ENCODE assay signal across 8 cellular contexts in the genomic region with DNA sequence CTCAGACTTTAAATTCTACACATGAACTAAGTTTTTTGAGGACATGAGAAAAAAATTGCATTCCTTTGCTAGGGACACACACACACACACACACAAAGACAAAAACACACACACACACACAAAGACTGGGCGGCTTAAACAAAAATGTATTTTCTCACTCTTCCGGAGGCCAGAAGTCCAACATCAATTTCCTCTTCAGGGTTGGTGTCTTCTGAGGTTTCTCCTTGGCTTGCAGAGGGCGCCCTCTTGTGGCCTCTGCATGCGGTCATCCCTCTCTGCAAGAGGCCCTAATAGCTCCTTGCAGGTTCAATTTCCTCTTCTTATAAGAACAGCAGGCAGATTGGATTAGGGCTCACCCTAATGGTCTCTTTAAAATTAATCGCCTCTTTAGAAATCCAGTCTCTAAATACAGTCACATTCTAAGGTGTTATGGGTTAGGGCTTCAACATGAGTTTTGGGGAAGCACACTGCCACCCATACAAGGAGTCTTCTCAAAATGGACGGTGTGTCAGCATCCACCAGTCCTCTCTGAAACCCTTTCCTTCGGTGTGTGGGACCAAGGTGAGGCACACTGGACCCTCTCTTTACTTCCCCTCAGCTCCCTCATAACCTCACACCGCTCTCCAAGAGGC.
DNase-seq lines count a peak whose midpoint lies in the region; ATAC-seq, FAIRE-seq and TF ChIP-seq lines count a peak whose summit lies in the region.

No MANE protein-coding gene starts in this region.

- peak overlapping the region; percentile 43 for H3K4me3 Mint-ChIP-seq in endodermal cell

- H3K4me1 Mint-ChIP-seq in endodermal cell = peaks cover 12% of the 10 kb centered on the region

- H3K27me3 ChIP-seq in endodermal cell (ENCODE audit: control insufficient read depth, insufficient read depth, low read length, poor library complexity, severe bottlenecking) = peaks cover 21% of the 10 kb centered on the region
- H3K27me3 ChIP-seq in mesendoderm (ENCODE audit: insufficient read depth, low read length, poor library complexity) = no peaks in the 10 kb centered on the region

- H3K9ac ChIP-seq in endodermal cell (ENCODE audit: extremely low read depth, low read length, poor library complexity, severe bottlenecking) (no peak overlapping the region), mesendoderm (ENCODE audit: low read length) (peak overlapping the region; percentile 56)

- H2BK120ac ChIP-seq in mesendoderm (ENCODE audit: low read depth, low read length) = no peak overlapping the region

- H3K4ac ChIP-seq in mesendoderm (ENCODE audit: low read depth, low read length) = no peak overlapping the region

- peak overlapping the region; percentile 68 for H3K27ac Mint-ChIP-seq in endodermal cell

- no peak overlapping the region for H3K4me3 ChIP-seq in endodermal cell (ENCODE audit: low read length)
- no peak overlapping the region for H3K4me3 ChIP-seq in mesendoderm (ENCODE audit: low read length)

- H3K79me1 ChIP-seq in mesendoderm (ENCODE audit: low read length) = no peaks in the 10 kb centered on the region

- FAIRE-seq in HTR-8/SVneo (lab: Jason Lieb, UNC) = no peak

- no peak overlapping the region for H3K23ac ChIP-seq in mesendoderm (ENCODE audit: low read length)

- peak overlapping the region; percentile 63 for H3K56ac ChIP-seq in mesendoderm (ENCODE audit: low read length)

- no peaks in the 10 kb centered on the region for H3K36me3 Mint-ChIP-seq in endodermal cell (ENCODE audit: low read depth)

- no peak overlapping the region for H2BK5ac ChIP-seq in mesendoderm (ENCODE audit: low read length)

- H4K8ac ChIP-seq in mesendoderm (ENCODE audit: low read depth, low read length) = no peak overlapping the region

- no peak overlapping the region for H2BK15ac ChIP-seq in mesendoderm (replicated peaks; ENCODE audit: low read depth)

- no peak overlapping the region for H3K27ac ChIP-seq in endodermal cell (ENCODE audit: low read depth, low read length)
- H3K27ac ChIP-seq in mesendoderm (ENCODE audit: low read depth, low read length) = no peak overlapping the region

- peaks cover 52% of the 10 kb centered on the region for H3K27me3 Mint-ChIP-seq in endodermal cell (ENCODE audit: insufficient read depth)

- 7 to 25% methylated on average over 3 to 8 of the region's 8 CpGs for WGBS in endodermal cell (ENCODE audit: insufficient coverage in 1 of 2, insufficient read length in 1 of 2), 2 experiments
- no CpG with 5 or more reads among the region's 8 CpGs for WGBS in mesendoderm (ENCODE audit: extremely low coverage, insufficient coverage, low lambda C conversion rate)

- H3K36me3 ChIP-seq in endodermal cell (ENCODE audit: control insufficient read depth, insufficient read depth, low read length) = no peaks in the 10 kb centered on the region
- no peaks in the 10 kb centered on the region for H3K36me3 ChIP-seq in mesendoderm (ENCODE audit: control insufficient read depth, insufficient read depth, low read length)

- H3K79me2 ChIP-seq in mesendoderm (ENCODE audit: control insufficient read depth, insufficient read depth, low read length) = no peaks in the 10 kb centered on the region

- H3K4me1 ChIP-seq in endodermal cell (ENCODE audit: control insufficient read depth, insufficient read depth, low read length) (no peaks in the 10 kb centered on the region), mesendoderm (ENCODE audit: control insufficient read depth, low read depth, low read length) (peaks cover 3% of the 10 kb centered on the region)

- peak overlapping the region; percentile 57 for H3K18ac ChIP-seq in mesendoderm (ENCODE audit: low read length)

- DNase-seq in Caki2 (ENCODE audit: low read depth) = peak; percentile 64
- DNase-seq in HTR-8/SVneo (ENCODE audit: insufficient read length, low spot score) = peak; percentile 68
- peak; percentile 75 to 91 for DNase-seq in NOMO-1 (lab: John Stamatoyannopoulos, UW; ENCODE audit: unreplicated experiment in 2 of 2)
- peak; percentile 48 to 69 (median 59) for DNase-seq in activated CD8-positive, alpha-beta memory T cell treated with anti-CD3 and anti-CD28 coated beads for 48 hours (ENCODE audit: low read depth in 2 of 3, low spot score in 2 of 3)
- peak; percentile 96 for DNase-seq in endodermal cell
- DNase-seq in mesendoderm = peak; percentile 94
- peak; percentile 67 for DNase-seq in stimulated activated CD8-positive, alpha-beta memory T cell treated with anti-CD3 and anti-CD28 coated beads, Interleukin-15, amount 100 ng/mL, for 1 hour (ENCODE audit: low read depth)

- no peak overlapping the region for H3K4me2 ChIP-seq in mesendoderm (ENCODE audit: low read length)

- TF ChIP-seq CTCF in endodermal cell (conservative IDR thresholded peaks at IDR 0.05) = peak; percentile 88

- in situ Hi-C loops in Caki2 (cut with HindIII; ENCODE audit: low pct_unique_long_range_greater_than_20kb, low sequenced_read_pairs) = no loop called here

- H3K9me3 ChIP-seq in endodermal cell (ENCODE audit: control insufficient read depth, low read length) = no peaks in the 10 kb centered on the region

- no peak overlapping the region for H4K5ac ChIP-seq in mesendoderm (ENCODE audit: low read length)

- no peak overlapping the region for H2AK5ac ChIP-seq in mesendoderm (ENCODE audit: low read length)

- ATAC-seq in GM21381 (IDR thresholded peaks at IDR 0.05; ENCODE audit: unreplicated experiment) = peak; percentile 80

- no peaks in the 10 kb centered on the region for H3K9me3 Mint-ChIP-seq in endodermal cell
